ENCODE assay signal across 15 cellular contexts in genomic region chr1:67460648-67461500, GRCh38. TPM values are rescaled to one million over a fixed set of nuclear protein-coding genes. Genes with fewer than 3 reads are reported as not detected.
DNase-seq lines count a peak whose midpoint lies in the region; ATAC-seq and TF ChIP-seq lines count a peak whose summit lies in the region.
"Had no signal": no experiment of that assay in that cellular context is flagged by ENCODE, and none has a peak within 500 bp of the region (broad histone marks: within the 10 kb centered on the region; RNA-seq: fewer than 3 reads in every experiment).

No MANE protein-coding gene starts in this region.

- ATAC-seq in esophagus mucosa (peak; percentile 35), left lung (peak; percentile 60), thoracic aorta (ENCODE audit: insufficient number of reproducible peaks, low FRiP score, low read depth) (no peak)
- ATAC-seq: GM12878 had no signal

- H3K36me3 ChIP-seq in left lung (no peaks in the 10 kb centered on the region), thoracic aorta (no peaks in the 10 kb centered on the region), Peyer's patch (no peaks in the 10 kb centered on the region)
- H3K36me3 ChIP-seq: adrenal gland, pancreas, tibial nerve had no signal

- H3K27me3 ChIP-seq in left lung (no peaks in the 10 kb centered on the region), thoracic aorta (replicated peaks; ENCODE audit: insufficient read depth) (no peaks in the 10 kb centered on the region), Peyer's patch (no peaks in the 10 kb centered on the region)
- H3K27me3 ChIP-seq: adrenal gland, pancreas, tibial nerve had no signal

- no peak overlapping the region for H3K4me3 ChIP-seq in left lung
- no peak overlapping the region for H3K4me3 ChIP-seq in thoracic aorta
- no peak overlapping the region for H3K4me3 ChIP-seq in Peyer's patch
- H3K4me3 ChIP-seq: adrenal gland, GM12878, pancreas, tibial nerve had no signal

- intact Hi-C loops in left lung (cut with DNase I), result no loop called here

- no peaks in the 10 kb centered on the region for H3K9me3 ChIP-seq in left lung
- H3K9me3 ChIP-seq in thoracic aorta, result no peaks in the 10 kb centered on the region
- no peaks in the 10 kb centered on the region for H3K9me3 ChIP-seq in Peyer's patch
- H3K9me3 ChIP-seq: adrenal gland, pancreas, tibial nerve had no signal

- DNase-seq in NCI-H69 (lab: John Stamatoyannopoulos, UW) (peak; percentile 70), left lung (no peak), thoracic aorta (ENCODE audit: low spot score) (peak; percentile 9), G401 (ENCODE audit: low spot score) (no peak), erythroblast (lab: John Stamatoyannopoulos, UW) (no peak), Peyer's patch (no peak)
- DNase-seq: activated CD4-positive, alpha-beta T cell treated with anti-CD3 and anti-CD28 coated beads, Interleukin-2, amount 50 U/mL, for 4 hours; adrenal gland; DND-41; NK-92 treated with Interleukin-12 subunit alpha and Interleukin-12 subunit beta, amount 100 ng/mL, for 24 hours; pancreas had no signal

- TF ChIP-seq CTCF in left lung (IDR thresholded peaks at IDR 0.05) (no peak), thoracic aorta (IDR thresholded peaks at IDR 0.05) (no peak), Peyer's patch (IDR thresholded peaks at IDR 0.05) (no peak)

- TF ChIP-seq POLR2A in erythroblast (IDR thresholded peaks at IDR 0.05; ENCODE audit: low read length), result no peak
- TF ChIP-seq POLR2A in Peyer's patch (IDR thresholded peaks at IDR 0.05), result no peak

- peak overlapping the region in 1 of 2 donors; percentile 23 for H3K27ac ChIP-seq in left lung
- peak overlapping the region; percentile 39 to 61 for H3K27ac ChIP-seq in thoracic aorta
- no peak overlapping the region for H3K27ac ChIP-seq in Peyer's patch
- H3K27ac ChIP-seq: adrenal gland, C4-2B, pancreas, tibial nerve had no signal

- in situ Hi-C loops in G401 (cut with HindIII; ENCODE audit: low sequenced_read_pairs), result no loop called here

- H3K4me1 ChIP-seq in left lung (no peaks in the 10 kb centered on the region), thoracic aorta (ENCODE audit: control insufficient read depth in 1 of 2, low read depth in 2 of 2) (peaks cover 4 to 23% of the 10 kb centered on the region in 2 donors), Peyer's patch (no peaks in the 10 kb centered on the region)
- H3K4me1 ChIP-seq: pancreas had no signal

RNA-seq across cellular contexts. Expression of gene SERBP1, which starts 30.7 kb away (rescaled TPM):
- total RNA-seq in esophagus mucosa (225 TPM), left lung (100 to 1,000 TPM; 130 to 174 TPM), thoracic aorta (100 to 1,000 TPM; 143 to 274 TPM), Peyer's patch (100 to 1,000 TPM in 3 of 4 donors, 10 to 100 TPM in 1; 99.5 to 171 (median 103) TPM)
- total RNA-seq in G401 (2014; rRNA removed; shearing (Covaris generic)), result 453 and 578 TPM in 2 replicates

Comparison
In these comparisons a context has a peak if more than half of its experiments do, and no peak if none do; other contexts are left out.
1. DNase-seq: peak in NCI-H69 (single experiment) and thoracic aorta (single experiment); none in left lung (0 of 2), G401 (single experiment), erythroblast (0 of 2) and Peyer's patch (0 of 3).
2. H3K27ac ChIP-seq: peak in thoracic aorta (2 of 2); none in Peyer's patch (0 of 4).